In the genomic region with DNA sequence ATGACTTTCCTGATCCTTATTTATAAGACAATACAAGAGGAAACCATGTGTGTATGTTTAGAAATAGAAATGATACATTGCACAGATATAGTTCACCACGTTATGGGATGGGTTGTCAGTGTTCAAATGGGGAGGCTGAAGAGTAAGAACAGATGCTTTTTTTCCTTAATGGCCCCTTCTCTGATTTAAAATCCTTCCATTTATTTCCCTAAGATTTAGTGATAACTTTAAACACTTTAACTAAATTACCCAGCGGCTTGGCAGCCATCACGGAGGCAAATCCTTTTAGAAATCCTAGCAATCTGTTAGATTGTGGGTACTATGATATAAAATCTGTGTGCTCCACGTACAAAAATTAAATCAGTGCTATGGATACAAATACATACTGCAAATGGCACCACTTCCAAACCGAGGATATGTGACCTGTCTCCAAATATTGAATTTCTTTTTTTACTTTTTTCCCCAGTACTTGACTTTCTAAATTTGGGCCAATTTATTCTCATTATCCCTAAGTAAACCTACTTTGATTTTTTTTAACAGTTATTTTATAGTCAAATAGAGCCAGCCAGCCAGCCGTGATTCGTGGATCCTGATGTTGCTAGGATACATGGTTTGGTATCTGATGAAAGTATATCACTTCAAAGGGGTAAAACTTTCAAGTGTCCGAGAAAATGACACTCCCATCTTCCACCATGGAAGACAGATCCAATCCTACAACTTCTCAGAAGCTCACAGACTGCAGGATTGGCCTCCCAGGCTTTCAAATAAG, we compare ENCODE assay signal across 1 cellular context.
TF ChIP-seq lines count a peak whose summit lies in the region.

No MANE protein-coding gene starts in this region.

TF ChIP-seq in SK-N-SH, 30 proteins besides CTCF, POLR2A, EP300 and RAD21 (continued from another document):
- TF ChIP-seq CHD2 (IDR thresholded peaks at IDR 0.05; ENCODE audit: low read length, partially characterized antibody), result peak; percentile 40
